ENCODE assay signal across 1 cellular context in genomic region chr1:32221980-32222751, GRCh38.
TF ChIP-seq lines count a peak whose summit lies in the region.

Gene EIF3I, plus strand, starts transcription at chr1:32222407. Its CDS starts 35 bp downstream, at chr1:32222442.
Gene TMEM234, minus strand, starts transcription at chr1:32222353. Its CDS starts 31 bp downstream, at chr1:32222322.

TF ChIP-seq in K562, 482 proteins besides CTCF, POLR2A, EP300 and RAD21 (continued from another document and continues in another):
- TF ChIP-seq STAT6 (CRISPR knock-in tag; IDR thresholded peaks at IDR 0.05) (no peak), RAD51 (IDR thresholded peaks at IDR 0.05; ENCODE audit: borderline replicate concordance, low read depth) (no peak), NEUROD1 (IDR thresholded peaks at IDR 0.05; ENCODE audit: borderline replicate concordance, low read depth, low read length, partially characterized antibody) (peak; percentile 21), ZNF77 (CRISPR knock-in tag; IDR thresholded peaks at IDR 0.05) (no peak), ZNF766 (CRISPR knock-in tag; conservative IDR thresholded peaks at IDR 0.05) (no peak), FOXK1 (CRISPR knock-in tag; IDR thresholded peaks at IDR 0.05; ENCODE audit: borderline replicate concordance) (no peak), CBFB (CRISPR knock-in tag; IDR thresholded peaks at IDR 0.05) (0 out of 2 replicates have a peak, but pooled peaks have one; percentile 12), ZHX1 (conservative IDR thresholded peaks at IDR 0.05; ENCODE audit: low read length) (no peak), NR0B1 (IDR thresholded peaks at IDR 0.05; ENCODE audit: partially characterized antibody) (no peak), ZBTB7A (IDR thresholded peaks at IDR 0.05; ENCODE audit: borderline replicate concordance, control insufficient read depth, low read depth, low read length) (peak; percentile 72), XRCC4 (IDR thresholded peaks at IDR 0.05; ENCODE audit: extremely low read depth, insufficient read depth, insufficient read length) (no peak), MECOM (CRISPR knock-in tag; IDR thresholded peaks at IDR 0.05) (no peak), RBM15 (IDR thresholded peaks at IDR 0.05; ENCODE audit: insufficient read depth, low read length) (no peak), MAFG (tag; conservative IDR thresholded peaks at IDR 0.05) (no peak), RBM39 (optimal IDR thresholded peaks at IDR 0.05; ENCODE audit: low read depth, low read length) (no peak), UBTF (IDR thresholded peaks at IDR 0.05; ENCODE audit: borderline replicate concordance in 1 of 2, low read depth in 2 of 2, low read length in 2 of 2) (no peak), TRIM25 (IDR thresholded peaks at IDR 0.05; ENCODE audit: borderline replicate concordance) (no peak), RFX1 (IDR thresholded peaks at IDR 0.05) (peak; percentile 98), C11orf30 (IDR thresholded peaks at IDR 0.05; ENCODE audit: low read depth) (peak; percentile 78), SNIP1 (IDR thresholded peaks at IDR 0.05; ENCODE audit: low read depth) (no peak), KDM2B (CRISPR knock-in tag; IDR thresholded peaks at IDR 0.05) (no peak), NCOA2 (IDR thresholded peaks at IDR 0.05; ENCODE audit: partially characterized antibody in 2 of 2) (no peak), ZNF263 (CRISPR knock-in tag; IDR thresholded peaks at IDR 0.05; ENCODE audit: borderline replicate concordance) (no peak), NKRF (IDR thresholded peaks at IDR 0.05; ENCODE audit: borderline replicate concordance) (peak; percentile 97), ZBTB34 (CRISPR knock-in tag; IDR thresholded peaks at IDR 0.05) (no peak), ZNF512 (tag; IDR thresholded peaks at IDR 0.05) (no peak), FOXO4 (CRISPR knock-in tag; IDR thresholded peaks at IDR 0.05) (no peak), BRF1 (IDR thresholded peaks at IDR 0.05; ENCODE audit: borderline replicate concordance, extremely low read depth, insufficient read length) (no peak), SIN3A (IDR thresholded peaks at IDR 0.05; ENCODE audit: borderline replicate concordance in 2 of 2, control insufficient read depth in 1 of 2, low read depth in 2 of 2, low read length in 2 of 2) (peak; percentile 95 to 98; a peak in 3 of 4 replicates), DMBX1 (CRISPR knock-in tag; IDR thresholded peaks at IDR 0.05; ENCODE audit: borderline replicate concordance) (no peak), POLR2G (IDR thresholded peaks at IDR 0.05; ENCODE audit: low read depth, low read length) (peak; percentile 88), MXI1 (IDR thresholded peaks at IDR 0.05; ENCODE audit: low read depth, low read length) (peak; percentile 97), NFRKB (IDR thresholded peaks at IDR 0.05; ENCODE audit: low read depth) (peak; percentile 74; the same call in 1 of the 2 replicates), ZNF695 (CRISPR knock-in tag; IDR thresholded peaks at IDR 0.05) (no peak), SMC3 (conservative IDR thresholded peaks at IDR 0.05; ENCODE audit: insufficient read depth, low read depth, low read length) (no peak), ZNF253 (CRISPR knock-in tag; conservative IDR thresholded peaks at IDR 0.05) (no peak), SREBF2 (CRISPR knock-in tag; IDR thresholded peaks at IDR 0.05) (no peak), THAP7 (CRISPR knock-in tag; IDR thresholded peaks at IDR 0.05) (no peak), ZNF354B (CRISPR knock-in tag; IDR thresholded peaks at IDR 0.05) (no peak), SMAD3 (CRISPR knock-in tag; conservative IDR thresholded peaks at IDR 0.05) (no peak), HLTF (IDR thresholded peaks at IDR 0.05) (no peak), NUFIP1 (IDR thresholded peaks at IDR 0.05; ENCODE audit: partially characterized antibody) (no peak)
